9 cellular contexts compared by ENCODE assay signal in the genomic region with DNA sequence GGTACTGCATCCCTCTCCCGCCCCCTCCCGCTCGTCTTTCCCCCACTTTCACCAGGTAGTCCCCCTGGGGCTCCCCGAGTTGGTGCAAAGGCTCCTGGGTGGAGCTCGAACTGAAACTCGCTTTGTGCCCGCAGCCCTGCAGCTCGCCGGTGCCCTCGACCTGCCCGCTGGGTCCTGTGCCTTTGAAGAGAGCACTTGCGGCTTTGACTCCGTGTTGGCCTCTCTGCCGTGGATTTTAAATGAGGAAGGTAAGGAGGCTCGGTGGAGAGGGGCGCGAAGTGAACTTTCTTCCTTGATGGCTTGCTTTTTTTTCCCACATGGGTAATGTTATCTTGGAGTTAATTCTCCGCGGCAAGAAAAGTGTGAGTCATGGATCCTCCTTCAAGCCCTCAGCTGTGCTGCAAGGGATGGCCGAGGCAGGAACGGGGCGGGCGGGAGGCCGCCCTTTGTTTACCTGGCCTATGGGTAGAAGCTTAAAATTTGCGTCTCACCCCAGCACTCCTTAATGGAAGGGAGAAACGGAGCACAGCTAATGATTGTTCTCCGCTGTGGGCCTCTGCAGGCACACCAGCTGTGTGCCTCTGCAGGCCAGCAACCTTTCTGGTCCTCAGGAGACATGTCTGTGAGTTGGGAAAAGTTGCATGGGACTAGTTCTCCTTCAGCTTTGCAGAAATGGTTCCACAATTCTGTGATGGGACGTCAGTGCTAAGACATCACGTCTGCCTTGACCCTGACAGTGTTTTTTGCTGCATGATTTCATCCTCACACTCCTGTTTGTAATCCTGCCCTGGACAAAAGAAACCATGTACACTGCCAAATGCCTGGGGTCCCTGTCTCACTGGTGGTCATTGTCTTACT. TPM values are rescaled to one million over a fixed set of nuclear protein-coding genes. Genes with fewer than 3 reads are reported as not detected.
A peak's percentile ranks its signal among the peaks of the same experiment; 100 is the strongest.
DNase-seq lines count a peak whose midpoint lies in the region; ATAC-seq, FAIRE-seq and TF ChIP-seq lines count a peak whose summit lies in the region.
"Had no signal": no experiment of that assay in that cellular context is flagged by ENCODE, and none has a peak within 500 bp of the region (broad histone marks: within the 10 kb centered on the region; RNA-seq: fewer than 3 reads in every experiment).

No MANE protein-coding gene starts in this region.

- H4K20me1 ChIP-seq in HepG2 (ENCODE audit: insufficient read depth, low read length) = no peaks in the 10 kb centered on the region; the same call in 1 of the 2 replicates
- H4K20me1 ChIP-seq: BLaER1 had no signal

- CTCF ChIA-PET in HepG2 (lab: Yijun Ruan, JAX; ENCODE audit: low intra/inter-chr PET ratio, low total read pairs) = no interaction called here

- peaks cover 10% of the 10 kb centered on the region for H3K36me3 Mint-ChIP-seq in chondrocyte (ENCODE audit: low read depth)

- H3K4me1 ChIP-seq in HepG2 (ENCODE audit: insufficient read depth, low read length) (no peaks in the 10 kb centered on the region), tibial artery (peaks cover 0 to 66% (median 49%) of the 10 kb centered on the region in 4 donors)

- H2AFZ ChIP-seq in HepG2 (ENCODE audit: low read length) = no peak overlapping the region

- TF ChIP-seq EP300 in HepG2 (IDR thresholded peaks at IDR 0.05; ENCODE audit: low read depth in 2 of 2, low read length in 2 of 2) (no peak), HepG2 (CRISPR knock-in tag; IDR thresholded peaks at IDR 0.05; ENCODE audit: borderline replicate concordance) (no peak)

- FAIRE-seq in HepG2 (lab: Jason Lieb, UNC) = no peak

- peak; percentile 65 for ATAC-seq in HepG2

- no peaks in the 10 kb centered on the region for H3K27me3 Mint-ChIP-seq in chondrocyte (ENCODE audit: low read depth)

- H3K36me3 ChIP-seq in HepG2 (replicated peaks in 1 of 2; ENCODE audit: control insufficient read depth in 1 of 2, insufficient read depth in 2 of 2, low read length in 2 of 2) = no peaks in the 10 kb centered on the region
- H3K36me3 ChIP-seq in tibial artery = no peaks in the 10 kb centered on the region
- H3K36me3 ChIP-seq: BLaER1 had no signal

- TF ChIP-seq POLR2A in HepG2 (IDR thresholded peaks at IDR 0.05; ENCODE audit: insufficient read depth in 1 of 2, low read depth in 2 of 2, low read length in 2 of 2) = no peak

- peaks cover 9 to 57% of the 10 kb centered on the region in 2 experiments for H3K27me3 ChIP-seq in HepG2 (ENCODE audit: control insufficient read depth in 1 of 2, insufficient read depth in 2 of 2, low read length in 2 of 2)
- no peaks in the 10 kb centered on the region for H3K27me3 ChIP-seq in tibial artery
- H3K27me3 ChIP-seq: BLaER1 had no signal

- H3K27ac ChIP-seq in HepG2 (ENCODE audit: extremely low read length, insufficient read depth, low read length) (no peak overlapping the region), tibial artery (peak overlapping the region; percentile 86 to 89)
- H3K27ac ChIP-seq: BLaER1 had no signal

- H3K4me1 Mint-ChIP-seq in chondrocyte (ENCODE audit: low read depth) = peaks cover 77% of the 10 kb centered on the region

- intact Hi-C loops in HepG2 (cut with micrococcal nuclease; ENCODE audit: unreplicated experiment) (no loop called here), tibial artery (cut with DNase I; ENCODE audit: low total_unique reads) (loop anchor here (10.0 kb wide), 2 partner anchors 70 to 560 kb away; no protein-coding TSS in a partner anchor)

- TF ChIP-seq CTCF in chondrocyte (IDR thresholded peaks at IDR 0.05) = no peak
- TF ChIP-seq CTCF in HepG2 (CRISPR knock-in tag; IDR thresholded peaks at IDR 0.05) = no peak
- no peak for TF ChIP-seq CTCF in tibial artery (IDR thresholded peaks at IDR 0.05)

- in situ Hi-C loops in HepG2 (cut with HindIII; ENCODE audit: extremely low pct_ligation_motif_present, low pct_unique_long_range_greater_than_20kb) = no loop called here

- H3K4me2 ChIP-seq in HepG2 (ENCODE audit: low read depth, low read length) = peak overlapping the region; percentile 37; the same call in 1 of the 2 replicates
- H3K4me2 ChIP-seq: BLaER1 had no signal

- H3K27ac Mint-ChIP-seq in chondrocyte (ENCODE audit: unreplicated experiment) = peak overlapping the region; percentile 92

- H3K4me3 ChIP-seq in HepG2 (replicated peaks in 1 of 3; ENCODE audit: insufficient read depth in 1 of 3, low read depth in 2 of 3, low read length in 3 of 3) (0 out of 6 replicates have a peak overlapping the region, but pooled peaks of 1 of the 3 experiments have one; percentile 25), tibial artery (peak overlapping the region; percentile 77 to 82)
- H3K4me3 ChIP-seq: BLaER1 had no signal

- no peaks in the 10 kb centered on the region for H3K9me3 ChIP-seq in HepG2 (ENCODE audit: low read length)
- no peaks in the 10 kb centered on the region for H3K9me3 ChIP-seq in tibial artery
- H3K9me3 ChIP-seq: BLaER1 had no signal

- H3K79me2 ChIP-seq in HepG2 (ENCODE audit: insufficient read depth, low read length) = no peaks in the 10 kb centered on the region

- BruUV-seq in HepG2 (replicated peaks; lab: Mats Ljungman, UMichigan) = no TSS peak

- peak overlapping the region; percentile 97 for H3K4me3 Mint-ChIP-seq in chondrocyte (ENCODE audit: unreplicated experiment)

- TF ChIP-seq RAD21 in HepG2 (CRISPR knock-in tag; IDR thresholded peaks at IDR 0.05) = no peak

- no peak overlapping the region for H3K9ac ChIP-seq in HepG2 (ENCODE audit: insufficient read depth, low read depth, low read length)
- H3K9ac ChIP-seq: BLaER1 had no signal

- DNase-seq in NCI-H1417 (lab: John Stamatoyannopoulos, UW) (peak in 2 of 3 experiments; percentile 53 to 55), NCI-H1417 treated with DMSO at 0.1 percent for 48 hours (lab: John Stamatoyannopoulos, UW) (no peak), chondrocyte (ENCODE audit: low spot score) (no peak), HepG2 (ENCODE audit: low spot score) (no peak), tibial artery (peak in 1 of 2 donors; percentile 79), Ammon's horn (ENCODE audit: low spot score) (no peak), NAMALWA (ENCODE audit: low spot score) (no peak), LoVo (ENCODE audit: low spot score) (no peak)

- no peaks in the 10 kb centered on the region for H3K9me3 Mint-ChIP-seq in chondrocyte (ENCODE audit: low read depth)

- WGBS in HepG2 (ENCODE audit: low lambda C conversion rate) = 21% methylated on average over 13 of the region's 29 CpGs

- POLR2A ChIA-PET in HepG2 (lab: Yijun Ruan, JAX) = no interaction called here

TF ChIP-seq in HepG2, 621 proteins besides CTCF, POLR2A, EP300 and RAD21 (continues in another document):
- TF ChIP-seq STAG1 (CRISPR knock-in tag; IDR thresholded peaks at IDR 0.05) = no peak
- TF ChIP-seq, protein P1, sequence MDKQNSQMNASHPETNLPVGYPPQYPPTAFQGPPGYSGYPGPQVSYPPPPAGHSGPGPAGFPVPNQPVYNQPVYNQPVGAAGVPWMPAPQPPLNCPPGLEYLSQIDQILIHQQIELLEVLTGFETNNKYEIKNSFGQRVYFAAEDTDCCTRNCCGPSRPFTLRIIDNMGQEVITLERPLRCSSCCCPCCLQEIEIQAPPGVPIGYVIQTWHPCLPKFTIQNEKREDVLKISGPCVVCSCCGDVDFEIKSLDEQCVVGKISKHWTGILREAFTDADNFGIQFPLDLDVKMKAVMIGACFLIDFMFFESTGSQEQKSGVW (CRISPR knock-in tag; IDR thresholded peaks at IDR 0.05; ENCODE audit: borderline replicate concordance) = no peak
- no peak for TF ChIP-seq RNF2 (conservative IDR thresholded peaks at IDR 0.05; ENCODE audit: low read depth)
- TF ChIP-seq ZMYM3 (CRISPR knock-in tag; IDR thresholded peaks at IDR 0.05) = no peak
- TF ChIP-seq SP5 (CRISPR knock-in tag; IDR thresholded peaks at IDR 0.05; ENCODE audit: borderline replicate concordance, low read depth) = no peak
- TF ChIP-seq ZBTB7A (CRISPR knock-in tag; IDR thresholded peaks at IDR 0.05) = no peak
- TF ChIP-seq, protein P2, sequence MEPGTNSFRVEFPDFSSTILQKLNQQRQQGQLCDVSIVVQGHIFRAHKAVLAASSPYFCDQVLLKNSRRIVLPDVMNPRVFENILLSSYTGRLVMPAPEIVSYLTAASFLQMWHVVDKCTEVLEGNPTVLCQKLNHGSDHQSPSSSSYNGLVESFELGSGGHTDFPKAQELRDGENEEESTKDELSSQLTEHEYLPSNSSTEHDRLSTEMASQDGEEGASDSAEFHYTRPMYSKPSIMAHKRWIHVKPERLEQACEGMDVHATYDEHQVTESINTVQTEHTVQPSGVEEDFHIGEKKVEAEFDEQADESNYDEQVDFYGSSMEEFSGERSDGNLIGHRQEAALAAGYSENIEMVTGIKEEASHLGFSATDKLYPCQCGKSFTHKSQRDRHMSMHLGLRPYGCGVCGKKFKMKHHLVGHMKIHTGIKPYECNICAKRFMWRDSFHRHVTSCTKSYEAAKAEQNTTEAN (CRISPR knock-in tag; conservative IDR thresholded peaks at IDR 0.05) = no peak
- TF ChIP-seq RELA (CRISPR knock-in tag; IDR thresholded peaks at IDR 0.05) = no peak
- TF ChIP-seq NAIF1 (CRISPR knock-in tag; IDR thresholded peaks at IDR 0.05; ENCODE audit: borderline replicate concordance) = no peak

RNA-seq across cellular contexts. Expression of a gene that starts 1.0 kb away (rescaled TPM):
- total RNA-seq in chondrocyte (76.7 to 92.6 TPM (median 77.5 TPM) in 3 replicates), HepG2 (2016; rRNA removed; fragmentation: Illumina TruSeq; extraction: Trizol) (not detected in 2 replicates)
- total RNA-seq in HepG2 (2016; cell fraction: cytosol; rRNA removed; fragmentation: Illumina TruSeq; extraction: Trizol; ENCODE audit: low read depth) = not detected in 2 replicates
- not detected in 2 replicates for total RNA-seq in HepG2 (2016; cell fraction: insoluble cytoplasmic fraction; rRNA removed; fragmentation: Illumina TruSeq; extraction: Trizol)
- total RNA-seq in HepG2 (2016; cell fraction: membrane; rRNA removed; fragmentation: Illumina TruSeq; extraction: Trizol) = not detected in 2 replicates
- total RNA-seq in HepG2 (2016; cell fraction: nucleus; rRNA removed; fragmentation: Illumina TruSeq; extraction: Trizol) = not detected in 2 replicates
- 0.03 TPM in 1 of 2 replicates, not detected in the other for polyA plus RNA-seq in HepG2 (2011; rRNA removed)
- polyA plus RNA-seq in HepG2 (2011; cell fraction: cytosol; rRNA removed) = 0.01 TPM in 1 of 2 replicates, not detected in the other
- polyA plus RNA-seq in HepG2 (2011; cell fraction: nucleus; rRNA removed) = not detected in 2 replicates
- not detected in 2 replicates for polyA plus RNA-seq in HepG2 (2012)
- polyA plus RNA-seq in HepG2 (2016; cell fraction: cytosol; fragmentation: Illumina TruSeq; extraction: Trizol; ENCODE audit: low read depth) = not detected in 2 replicates
- not detected in 2 replicates for polyA plus RNA-seq in HepG2 (2016; cell fraction: insoluble cytoplasmic fraction; fragmentation: Illumina TruSeq; extraction: Trizol; ENCODE audit: low read depth)
- polyA plus RNA-seq in HepG2 (2016; cell fraction: membrane; fragmentation: Illumina TruSeq; extraction: Trizol; ENCODE audit: low read depth) = not detected in 2 replicates
- not detected in 2 replicates for polyA plus RNA-seq in HepG2 (2016; cell fraction: nucleus; fragmentation: Illumina TruSeq; extraction: Trizol; ENCODE audit: insufficient read depth, low read depth)
- polyA minus RNA-seq in HepG2 (2011; rRNA and poly(A)+ RNA removed; ENCODE audit: low replicate concordance) = 0.19 TPM in 1 of 2 replicates, not detected in the other
- not detected in 2 replicates for polyA minus RNA-seq in HepG2 (2011; cell fraction: cytosol; rRNA and poly(A)+ RNA removed)
- not detected in 2 replicates for polyA minus RNA-seq in HepG2 (2011; cell fraction: nucleus; rRNA and poly(A)+ RNA removed)

Comparison
In these comparisons a context has a peak if more than half of its experiments do, and no peak if none do; other contexts are left out.
1. DNase-seq: peak in NCI-H1417 (2 of 3); none in NCI-H1417 treated with DMSO at 0.1 percent for 48 hours (single experiment), chondrocyte (single experiment), HepG2 (single experiment), Ammon's horn (single experiment), NAMALWA (single experiment) and LoVo (single experiment).
2. RNA of a gene that starts 1.0 kb away (total RNA-seq): 76.7 to 92.6 TPM in chondrocyte; not detected in HepG2; every median in the first group is over 10 times any median in the second.